In the genomic region with DNA sequence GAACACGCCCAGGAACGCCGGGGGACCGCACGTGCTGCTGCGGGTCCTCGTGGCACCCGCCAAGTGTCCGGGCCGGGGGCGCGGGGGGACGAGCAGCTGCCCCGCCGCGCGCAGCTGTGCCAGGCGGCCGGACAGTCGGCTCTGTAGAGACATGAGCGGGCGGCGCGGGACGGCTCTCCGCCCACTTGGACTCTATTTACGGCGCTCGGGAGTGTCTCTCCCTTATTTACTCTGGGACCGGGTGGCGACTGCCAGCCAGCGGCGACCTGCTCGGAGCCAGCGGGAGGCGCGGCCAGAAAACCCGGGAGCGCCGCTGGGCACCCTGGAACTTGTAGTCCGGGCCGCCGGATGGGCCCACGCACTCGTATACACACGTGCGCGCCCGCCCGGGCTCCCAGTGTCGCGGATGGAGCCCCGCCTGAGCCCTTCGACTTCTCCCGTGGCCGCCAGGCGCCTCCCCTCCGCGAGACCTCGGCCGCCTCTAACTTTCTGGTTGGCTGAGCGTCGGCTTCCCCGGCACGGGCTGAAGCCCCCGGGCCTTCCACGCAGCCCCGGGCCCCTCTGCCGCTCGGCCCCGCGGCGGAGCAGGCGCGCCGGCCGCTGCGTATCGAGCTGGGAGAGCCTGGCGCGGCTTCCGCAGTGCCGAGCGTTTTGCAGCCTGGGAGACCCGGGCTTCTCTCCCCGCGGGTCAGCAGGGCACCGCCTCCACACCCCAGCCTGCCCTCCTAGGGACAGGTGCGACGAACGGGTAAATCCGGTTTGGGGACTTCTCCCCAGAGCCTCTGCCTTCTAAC, we compare ENCODE assay signal across 8 cellular contexts. TPM values are rescaled to one million over a fixed set of nuclear protein-coding genes. Genes with fewer than 3 reads are reported as not detected.
DNase-seq lines count a peak whose midpoint lies in the region; ATAC-seq and TF ChIP-seq lines count a peak whose summit lies in the region.

A gene with protein sequence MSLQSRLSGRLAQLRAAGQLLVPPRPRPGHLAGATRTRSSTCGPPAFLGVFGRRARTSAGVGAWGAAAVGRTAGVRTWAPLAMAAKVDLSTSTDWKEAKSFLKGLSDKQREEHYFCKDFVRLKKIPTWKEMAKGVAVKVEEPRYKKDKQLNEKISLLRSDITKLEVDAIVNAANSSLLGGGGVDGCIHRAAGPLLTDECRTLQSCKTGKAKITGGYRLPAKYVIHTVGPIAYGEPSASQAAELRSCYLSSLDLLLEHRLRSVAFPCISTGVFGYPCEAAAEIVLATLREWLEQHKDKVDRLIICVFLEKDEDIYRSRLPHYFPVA (minus strand): TSS at position 272 of the 794 bp plus-strand sequence. CDS start 119 bp downstream, at position 153.

- H3K4me3 Mint-ChIP-seq in HFFc6 = peak within 1 kb of the TSS; percentile 92

- no peak; the same call in 1 of the 2 replicates for TF ChIP-seq CTCF in HFFc6 (IDR thresholded peaks at IDR 0.05)
- no peak for TF ChIP-seq CTCF in heart left ventricle (IDR thresholded peaks at IDR 0.05)
- peak in 2 of 6 experiments; percentile 10 to 14 for TF ChIP-seq CTCF in upper lobe of left lung (IDR thresholded peaks at IDR 0.05)

- intact Hi-C loops in heart left ventricle (cut with DNase I) = no loop called here
- intact Hi-C loops in posterior vena cava (cut with DNase I) = no loop called here

- no peaks in the 10 kb centered on the region for H3K36me3 ChIP-seq in ES-I3 (ENCODE audit: insufficient read depth, low read length)
- no peaks in the 10 kb centered on the region for H3K36me3 ChIP-seq in adipocyte (ENCODE audit: control insufficient read depth, insufficient read depth, low read length, severe bottlenecking)
- no peaks in the 10 kb centered on the region for H3K36me3 ChIP-seq in heart left ventricle
- H3K36me3 ChIP-seq in upper lobe of left lung = no peaks in the 10 kb centered on the region

- TF ChIP-seq POLR2A in heart left ventricle (IDR thresholded peaks at IDR 0.05) (peak; percentile 38 to 82), upper lobe of left lung (IDR thresholded peaks at IDR 0.05) (peak in 2 of 4 donors; percentile 33 to 50)

- peak within 1 kb of the TSS; percentile 66 for H3K27ac Mint-ChIP-seq in HFFc6

- peak within 1 kb of the TSS; percentile 88 for H3K9ac ChIP-seq in ES-I3 (ENCODE audit: low read depth, low read length)
- H3K9ac ChIP-seq in adipocyte (ENCODE audit: low read length) = peak within 1 kb of the TSS; percentile 85

- ATAC-seq in heart left ventricle = peak; percentile 69 to 89 (median 88)
- peak; percentile 91 to 96 for ATAC-seq in upper lobe of left lung (ENCODE audit: low FRiP score in 2 of 2)

- no peaks in the 10 kb centered on the region for H3K27me3 ChIP-seq in adipocyte (replicated peaks; ENCODE audit: control insufficient read depth, insufficient read depth, low read length)
- no peaks in the 10 kb centered on the region for H3K27me3 ChIP-seq in heart left ventricle
- no peaks in the 10 kb centered on the region for H3K27me3 ChIP-seq in upper lobe of left lung

- no peaks in the 10 kb centered on the region for H3K9me3 ChIP-seq in ES-I3 (ENCODE audit: control insufficient read depth, insufficient read depth, low read length)
- H3K9me3 ChIP-seq in adipocyte (ENCODE audit: control insufficient read depth, low read length) = no peaks in the 10 kb centered on the region
- no peaks in the 10 kb centered on the region for H3K9me3 ChIP-seq in heart left ventricle
- no peaks in the 10 kb centered on the region for H3K9me3 ChIP-seq in upper lobe of left lung

- peak in 1 of 4 donors; percentile 16 for TF ChIP-seq EP300 in upper lobe of left lung (IDR thresholded peaks at IDR 0.05)

- no peaks in the 10 kb centered on the region for H3K36me3 Mint-ChIP-seq in HFFc6 (ENCODE audit: low read depth)

- peaks cover 12% of the 10 kb centered on the region for H3K4me1 Mint-ChIP-seq in HFFc6 (ENCODE audit: low read depth)

- H3K4me3 ChIP-seq in adipocyte (ENCODE audit: low read length) (peak within 1 kb of the TSS; percentile 84), heart left ventricle (peak within 1 kb of the TSS; percentile 59 to 96 (median 79)), upper lobe of left lung (peak within 1 kb of the TSS; percentile 65 to 93 (median 78))

- H3K9me3 Mint-ChIP-seq in HFFc6 = no peaks in the 10 kb centered on the region

- whole genome bisulfite sequencing in heart left ventricle, 4 donors = 0 to 4% (median 1%) methylated on average over 20 to 92 of the region's 92 CpGs
- 2 to 3% methylated on average over 15 to 23 of the region's 92 CpGs for WGBS in upper lobe of left lung, 2 donors

- H3K27ac ChIP-seq in heart left ventricle (peak within 1 kb of the TSS; percentile 65 to 92 (median 86)), upper lobe of left lung (peak within 1 kb of the TSS; percentile 71 to 89 (median 83))

- no peaks in the 10 kb centered on the region; the same call in none of the 2 replicates for H3K27me3 Mint-ChIP-seq in HFFc6 (ENCODE audit: insufficient read depth)

- DNase-seq in HFFc6 = peak; percentile 86
- DNase-seq in NCI-H1092 (lab: John Stamatoyannopoulos, UW) = peak; percentile 71
- DNase-seq in SW 1271 (lab: John Stamatoyannopoulos, UW) = peak; percentile 50 to 83
- peak; percentile 95 for DNase-seq in adipocyte (ENCODE audit: low read depth)
- peak; percentile 84 to 92 (median 87) for DNase-seq in heart left ventricle
- DNase-seq in posterior vena cava (ENCODE audit: low spot score) = peak; percentile 96
- peak; percentile 94 to 97 for DNase-seq in upper lobe of left lung

- peaks cover 7% of the 10 kb centered on the region; the same call in 1 of the 2 replicates for H3K4me1 ChIP-seq in ES-I3 (ENCODE audit: insufficient read depth, low read length)
- peaks cover 12% of the 10 kb centered on the region for H3K4me1 ChIP-seq in adipocyte (ENCODE audit: control insufficient read depth, insufficient read depth, low read length)
- peaks cover 0 to 29% (median 17%) of the 10 kb centered on the region in 12 donors for H3K4me1 ChIP-seq in heart left ventricle
- peaks cover 14 to 26% (median 19%) of the 10 kb centered on the region in 4 donors for H3K4me1 ChIP-seq in upper lobe of left lung

RNA-seq across cellular contexts. Expression of the gene that starts here (rescaled TPM):
- total RNA-seq in HFFc6 (2021; fragmentation: NEBNext Ultra II Directional; extraction: Animal tissue kit (Norgen Biotek cat#: 25700)) = 10 to 100 TPM; 11.8 to 17.0 (median 13.1) TPM
- 100 to 1,000 TPM in 6 of 9 donors, 10 to 100 TPM in 3; 61.3 to 166 (median 116) TPM for total RNA-seq in heart left ventricle
- 100 to 1,000 TPM in 1 of 2 donors, 10 to 100 TPM in 1; 48.9 to 287 TPM for polyA plus RNA-seq in heart left ventricle
- total RNA-seq in posterior vena cava = 10 to 100 TPM; 15.9 to 16.8 TPM
- 10 to 100 TPM; 16.7 to 59.7 (median 33.5) TPM for total RNA-seq in upper lobe of left lung

Comparison
In these comparisons a context has a peak if more than half of its experiments do, and no peak if none do; other contexts are left out.
1. Peak in every context shown above with its lines: DNase-seq, ATAC-seq, H3K4me3 ChIP-seq and H3K27ac ChIP-seq.